In the genomic region with DNA sequence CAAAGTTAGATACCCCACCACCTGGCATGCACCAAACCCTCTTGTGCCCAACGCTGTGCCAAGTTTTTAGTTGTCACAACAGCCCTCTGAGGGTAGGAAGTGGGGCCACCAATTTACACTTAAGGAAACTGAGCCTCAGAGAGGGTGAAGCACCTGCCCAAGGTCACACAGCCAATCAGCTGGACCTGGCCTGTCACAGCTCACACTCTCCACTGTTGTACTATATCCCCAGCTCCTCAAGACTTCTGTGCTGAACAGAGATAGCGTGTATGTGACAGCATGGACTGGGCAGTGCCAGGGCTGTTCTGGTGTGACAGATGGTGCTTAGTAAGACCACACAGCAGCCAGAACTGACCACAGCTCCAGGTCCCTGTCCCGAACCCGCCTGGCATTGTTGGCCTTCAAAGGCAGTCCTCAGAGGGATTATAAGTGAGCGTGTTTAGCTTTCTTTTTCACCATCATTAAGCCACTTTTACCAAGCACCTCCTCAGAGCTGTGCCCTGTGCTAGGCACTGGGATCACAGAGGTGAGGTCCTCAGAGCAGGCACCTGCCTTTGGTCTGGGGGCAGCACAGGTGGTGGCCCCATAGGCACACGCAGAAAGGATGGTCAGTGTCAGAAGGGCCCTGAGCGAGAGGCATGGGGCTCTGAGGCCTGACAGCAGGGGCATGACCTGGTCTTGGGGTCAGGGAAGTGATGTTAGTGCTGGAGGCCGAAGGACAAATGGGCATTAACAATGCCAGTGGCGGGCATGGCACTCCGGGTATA, we compare ENCODE assay signal across 1 cellular context.
TF ChIP-seq lines count a peak whose summit lies in the region.

No MANE protein-coding gene starts in this region.

TF ChIP-seq in IMR-90, 13 proteins besides CTCF, POLR2A, EP300 and RAD21:
- TF ChIP-seq, protein P1, sequence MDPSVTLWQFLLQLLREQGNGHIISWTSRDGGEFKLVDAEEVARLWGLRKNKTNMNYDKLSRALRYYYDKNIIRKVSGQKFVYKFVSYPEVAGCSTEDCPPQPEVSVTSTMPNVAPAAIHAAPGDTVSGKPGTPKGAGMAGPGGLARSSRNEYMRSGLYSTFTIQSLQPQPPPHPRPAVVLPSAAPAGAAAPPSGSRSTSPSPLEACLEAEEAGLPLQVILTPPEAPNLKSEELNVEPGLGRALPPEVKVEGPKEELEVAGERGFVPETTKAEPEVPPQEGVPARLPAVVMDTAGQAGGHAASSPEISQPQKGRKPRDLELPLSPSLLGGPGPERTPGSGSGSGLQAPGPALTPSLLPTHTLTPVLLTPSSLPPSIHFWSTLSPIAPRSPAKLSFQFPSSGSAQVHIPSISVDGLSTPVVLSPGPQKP (IDR thresholded peaks at IDR 0.05; ENCODE audit: borderline replicate concordance, low read depth, low read length): no peak
- no peak for TF ChIP-seq RFX5 (IDR thresholded peaks at IDR 0.05; ENCODE audit: low read depth, low read length)
- no peak for TF ChIP-seq NFE2L2 (IDR thresholded peaks at IDR 0.05; ENCODE audit: low read depth, low read length)
- no peak for TF ChIP-seq SMC3 (IDR thresholded peaks at IDR 0.05; ENCODE audit: low read depth, low read length)
- TF ChIP-seq FOS (IDR thresholded peaks at IDR 0.05; ENCODE audit: low read depth, low read length): no peak
- TF ChIP-seq BHLHE40 (IDR thresholded peaks at IDR 0.05; ENCODE audit: low read depth, low read length): no peak
- TF ChIP-seq MXI1 (IDR thresholded peaks at IDR 0.05; ENCODE audit: borderline replicate concordance, low read depth, low read length): no peak
- no peak for TF ChIP-seq RCOR1 (IDR thresholded peaks at IDR 0.05; ENCODE audit: insufficient replicate concordance, low read length)
- no peak for TF ChIP-seq CHD1 (IDR thresholded peaks at IDR 0.05; ENCODE audit: low read depth, low read length)
- TF ChIP-seq CEBPB (IDR thresholded peaks at IDR 0.05; ENCODE audit: low read depth, low read length): no peak
- no peak for TF ChIP-seq MAZ (IDR thresholded peaks at IDR 0.05; ENCODE audit: borderline replicate concordance, low read depth, low read length)
- TF ChIP-seq, protein P2, sequence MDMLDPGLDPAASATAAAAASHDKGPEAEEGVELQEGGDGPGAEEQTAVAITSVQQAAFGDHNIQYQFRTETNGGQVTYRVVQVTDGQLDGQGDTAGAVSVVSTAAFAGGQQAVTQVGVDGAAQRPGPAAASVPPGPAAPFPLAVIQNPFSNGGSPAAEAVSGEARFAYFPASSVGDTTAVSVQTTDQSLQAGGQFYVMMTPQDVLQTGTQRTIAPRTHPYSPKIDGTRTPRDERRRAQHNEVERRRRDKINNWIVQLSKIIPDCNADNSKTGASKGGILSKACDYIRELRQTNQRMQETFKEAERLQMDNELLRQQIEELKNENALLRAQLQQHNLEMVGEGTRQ (IDR thresholded peaks at IDR 0.05; ENCODE audit: low read depth, low read length): no peak
- no peak for TF ChIP-seq MAFK (IDR thresholded peaks at IDR 0.05; ENCODE audit: low read depth, low read length)
